Comparison of ENCODE assay signal across 5 cellular contexts in genomic region chr13:40688781-40689180, GRCh38.
"Had no signal": no experiment of that assay in that cellular context is flagged by ENCODE, and none has a peak within 500 bp of the region (broad histone marks: within the 10 kb centered on the region; RNA-seq: fewer than 3 reads in every experiment).

No MANE protein-coding gene starts in this region.

- H3K4me1 Mint-ChIP-seq: H9 had no signal

- H3K9ac ChIP-seq: GM23248 had no signal

- H3K27ac Mint-ChIP-seq: H9 had no signal

- H2AFZ ChIP-seq: GM23248 had no signal

- H3K4me3 ChIP-seq: GM23248, K562 had no signal

- DNase-seq: GM23248, H9, HCEC 1CT, IMR-90 had no signal

- H3K9me3 Mint-ChIP-seq: H9 had no signal

- H3K4me3 Mint-ChIP-seq: H9 had no signal

- H3K27ac ChIP-seq: GM23248 had no signal
